1 cellular context compared by ENCODE assay signal in genomic region chr10:72682626-72683025, GRCh38.
TF ChIP-seq lines count a peak whose summit lies in the region.

No MANE protein-coding gene starts in this region.

TF ChIP-seq in H1, 55 proteins besides CTCF, POLR2A, EP300 and RAD21:
- TF ChIP-seq JUND (IDR thresholded peaks at IDR 0.05; ENCODE audit: low read length) (no peak), CHD7 (IDR thresholded peaks at IDR 0.05; ENCODE audit: insufficient replicate concordance, low read length) (no peak), SAP30 (IDR thresholded peaks at IDR 0.05; ENCODE audit: insufficient read depth, insufficient replicate concordance, low read length) (no peak), EZH2 (IDR thresholded peaks at IDR 0.05; ENCODE audit: low read depth, low read length, severe bottlenecking) (no peak), TBP (IDR thresholded peaks at IDR 0.05; ENCODE audit: low read depth, low read length) (no peak), KDM5A (IDR thresholded peaks at IDR 0.05; ENCODE audit: low read length) (no peak), TAF1 (IDR thresholded peaks at IDR 0.05; ENCODE audit: low read depth, low read length) (no peak), MAFK (IDR thresholded peaks at IDR 0.05; ENCODE audit: low read depth, low read length) (no peak), POLR2AphosphoS5 (IDR thresholded peaks at IDR 0.05; ENCODE audit: low read depth, low read length) (no peak), ASH2L (IDR thresholded peaks at IDR 0.05; ENCODE audit: low read length) (no peak), RBBP5 (IDR thresholded peaks at IDR 0.05; ENCODE audit: borderline replicate concordance, low read depth, low read length) (no peak), SIRT6 (IDR thresholded peaks at IDR 0.05; ENCODE audit: low read length) (no peak), HDAC6 (IDR thresholded peaks at IDR 0.05; ENCODE audit: low read depth, low read length) (no peak), TAF7 (optimal IDR thresholded peaks at IDR 0.05; ENCODE audit: borderline replicate concordance, low read depth, low read length) (no peak)
